Comparison of ENCODE assay signal across 11 cellular contexts in genomic region chr1:224694969-224695368, GRCh38.
"Had no signal": no experiment of that assay in that cellular context is flagged by ENCODE, and none has a peak within 500 bp of the region (broad histone marks: within the 10 kb centered on the region; RNA-seq: fewer than 3 reads in every experiment).

No MANE protein-coding gene starts in this region.

- FAIRE-seq: H1, H54 had no signal

- H3K36me3 ChIP-seq: HAP-1 had no signal

- H3K9me3 ChIP-seq: HAP-1 had no signal

- DNase-seq: GM23248, GOT3, H7, H9, HCEC 1CT, HFFc6 had no signal

- H3K4me2 ChIP-seq: GM23338 had no signal

- H3K9ac ChIP-seq: GM23248 had no signal

- ATAC-seq: GM23338, HCT116 had no signal

- H3K4me3 ChIP-seq: GM23248, GM23338, HAP-1 had no signal

- H3K27ac ChIP-seq: GM23248 had no signal

- H2AFZ ChIP-seq: GM23248, GM23338 had no signal
